ENCODE assay signal across 8 cellular contexts in genomic region chr12:98513379-98514318, GRCh38. TPM values are rescaled to one million over a fixed set of nuclear protein-coding genes. Genes with fewer than 3 reads are reported as not detected.
A peak's percentile ranks its signal among the peaks of the same experiment; 100 is the strongest.
DNase-seq lines count a peak whose midpoint lies in the region; ATAC-seq and TF ChIP-seq lines count a peak whose summit lies in the region.

No MANE protein-coding gene starts in this region.

- TF ChIP-seq EP300 in esophagus muscularis mucosa (IDR thresholded peaks at IDR 0.05): no peak

- H2AFZ ChIP-seq in PC-9: no peak overlapping the region

- peak overlapping the region; percentile 85 for H3K4me2 ChIP-seq in PC-9

- H3K4me1 Mint-ChIP-seq in stimulated activated effector memory CD8-positive, alpha-beta T cell treated with anti-CD3 and anti-CD28 coated beads, Interleukin-12 subunit alpha, Interleukin-12 subunit beta, amount 100 ng/mL, for 72 hours: peaks cover 10% of the 10 kb centered on the region

- POLR2A ChIA-PET in PC-9 (lab: Charles Lee; ENCODE audit: unreplicated experiment): interaction anchor here (0.5 kb wide), 2 partner anchors 23 to 113 kb away, joined by 3 read pairs; no protein-coding TSS in a partner anchor

- H3K36me3 ChIP-seq in PC-9 (ENCODE audit: low read depth): peaks cover 8% of the 10 kb centered on the region; the same call in 1 of the 2 replicates
- no peaks in the 10 kb centered on the region for H3K36me3 ChIP-seq in esophagus muscularis mucosa

- DNase-seq in NCI-H748 (lab: John Stamatoyannopoulos, UW; ENCODE audit: unreplicated experiment) (peak; percentile 23), NCI-H748 treated with DMSO at 0.1 percent for 48 hours (lab: John Stamatoyannopoulos, UW) (no peak), PC-9 (no peak), esophagus muscularis mucosa (ENCODE audit: extremely low spot score) (no peak), KG1 (lab: John Stamatoyannopoulos, UW) (no peak), C1 segment of cervical spinal cord (lab: John Stamatoyannopoulos, UW) (no peak), SW480 (ENCODE audit: low spot score) (no peak)
- DNase-seq in stimulated activated effector memory CD8-positive, alpha-beta T cell treated with anti-CD3 and anti-CD28 coated beads, Interleukin-12 subunit alpha, Interleukin-12 subunit beta, amount 100 ng/mL, for 72 hours (ENCODE audit: low spot score in 2 of 2): peak in 1 of 2 donors; percentile 47

- H3K9me3 ChIP-seq in PC-9 (ENCODE audit: insufficient read depth, low read depth) (no peaks in the 10 kb centered on the region), esophagus muscularis mucosa (no peaks in the 10 kb centered on the region)

- no peaks in the 10 kb centered on the region for H3K27me3 ChIP-seq in PC-9 (ENCODE audit: insufficient read depth, low read depth)
- no peaks in the 10 kb centered on the region for H3K27me3 ChIP-seq in esophagus muscularis mucosa

- no peak for ATAC-seq in stimulated activated effector memory CD8-positive, alpha-beta T cell treated with anti-CD3 and anti-CD28 coated beads, Interleukin-12 subunit alpha, Interleukin-12 subunit beta, amount 100 ng/mL, for 72 hours

- BruUV-seq in PC-9 (replicated peaks; lab: Mats Ljungman, UMichigan): no TSS peak

- peaks cover 49% of the 10 kb centered on the region for H3K79me2 ChIP-seq in PC-9 (ENCODE audit: low read depth)

- peak overlapping the region; percentile 90 for H3K4me3 ChIP-seq in PC-9
- H3K4me3 ChIP-seq in esophagus muscularis mucosa: no peak overlapping the region

- no peaks in the 10 kb centered on the region; the same call in 1 of the 2 replicates for H4K20me1 ChIP-seq in PC-9 (ENCODE audit: insufficient read depth)

- peak overlapping the region; percentile 98 for H3K27ac Mint-ChIP-seq in stimulated activated effector memory CD8-positive, alpha-beta T cell treated with anti-CD3 and anti-CD28 coated beads, Interleukin-12 subunit alpha, Interleukin-12 subunit beta, amount 100 ng/mL, for 72 hours

- TF ChIP-seq POLR2A in esophagus muscularis mucosa (IDR thresholded peaks at IDR 0.05; ENCODE audit: low read depth): no peak

- TF ChIP-seq CTCF in PC-9 (conservative IDR thresholded peaks at IDR 0.05) (no peak), esophagus muscularis mucosa (IDR thresholded peaks at IDR 0.05) (no peak)

- 78% methylated on average over 8 of the region's 8 CpGs for WGBS in esophagus muscularis mucosa

- H3K36me3 Mint-ChIP-seq in stimulated activated effector memory CD8-positive, alpha-beta T cell treated with anti-CD3 and anti-CD28 coated beads, Interleukin-12 subunit alpha, Interleukin-12 subunit beta, amount 100 ng/mL, for 72 hours: peaks cover 41% of the 10 kb centered on the region

- H3K4me1 ChIP-seq in PC-9 (replicated peaks; ENCODE audit: insufficient read depth) (peaks cover 24% of the 10 kb centered on the region), esophagus muscularis mucosa (peaks cover 21 to 32% (median 30%) of the 10 kb centered on the region in 4 donors)

- no peaks in the 10 kb centered on the region for H3K9me2 ChIP-seq in PC-9 (ENCODE audit: insufficient read depth)

- peak overlapping the region; percentile 93 for H3K4me3 Mint-ChIP-seq in stimulated activated effector memory CD8-positive, alpha-beta T cell treated with anti-CD3 and anti-CD28 coated beads, Interleukin-12 subunit alpha, Interleukin-12 subunit beta, amount 100 ng/mL, for 72 hours

- peaks cover 5% of the 10 kb centered on the region; the same call in 1 of the 2 replicates for H3F3A ChIP-seq in PC-9 (ENCODE audit: insufficient read depth, low read depth)

- CTCF ChIA-PET in PC-9 (lab: Charles Lee): no interaction called here

- no peaks in the 10 kb centered on the region for H3K9me3 Mint-ChIP-seq in stimulated activated effector memory CD8-positive, alpha-beta T cell treated with anti-CD3 and anti-CD28 coated beads, Interleukin-12 subunit alpha, Interleukin-12 subunit beta, amount 100 ng/mL, for 72 hours

- intact Hi-C loops in PC-9 (cut with micrococcal nuclease; ENCODE audit: unreplicated experiment): no loop called here
- intact Hi-C loops in esophagus muscularis mucosa (cut with DNase I): loop anchor here (2.0 kb wide), 1 partner anchor 89 kb away; no protein-coding TSS in a partner anchor

- H3K27ac ChIP-seq in PC-9: peak overlapping the region; percentile 3; the same call in 1 of the 2 replicates
- H3K27ac ChIP-seq in esophagus muscularis mucosa (replicated peaks in 1 of 4): peak overlapping the region; percentile 89 to 97 (median 94)

RNA-seq across cellular contexts. Expression of gene TMPO, which starts 1.7 kb away (rescaled TPM):
- total RNA-seq in PC-9 (2021) (143 and 171 TPM in 2 replicates), esophagus muscularis mucosa (10 to 100 TPM; 37.1 to 54.8 (median 49.8) TPM)
